11 cellular contexts compared by ENCODE assay signal in genomic region chr14:25431211-25432076, GRCh38.
DNase-seq lines count a peak whose midpoint lies in the region; ATAC-seq and TF ChIP-seq lines count a peak whose summit lies in the region.
"Had no signal": no experiment of that assay in that cellular context is flagged by ENCODE, and none has a peak within 500 bp of the region (broad histone marks: within the 10 kb centered on the region; RNA-seq: fewer than 3 reads in every experiment).

No MANE protein-coding gene starts in this region.

- DNase-seq in stimulated activated CD4-positive, alpha-beta T cell treated with anti-CD3 and anti-CD28 coated beads, Interleukin-15, amount 100 ng/mL, for 24 hours = peak; percentile 10
- DNase-seq in stimulated activated CD4-positive, alpha-beta T cell treated with anti-CD3 and anti-CD28 coated beads, Interleukin-1b, Interleukin-23, amount 100 ng/mL, for 48 hours = no peak
- DNase-seq in NT2/D1 (ENCODE audit: low read depth, low spot score) (peak; percentile 40), fibroblast of villous mesenchyme (ENCODE audit: low read depth) (peak; percentile 1), brain microvascular endothelial cell (no peak), Right ventricle myocardium inferior (ENCODE audit: missing footprints) (no peak)
- no peak for DNase-seq in naive thymus-derived CD4-positive, alpha-beta T cell
- DNase-seq: activated effector memory CD4-positive, alpha-beta T cell treated with anti-CD3 and anti-CD28 coated beads, Interleukin-2, amount 50 U/mL, for 16 hours; naive B cell; Right ventricle myocardium superior had no signal

- intact Hi-C loops in naive thymus-derived CD4-positive, alpha-beta T cell (cut with micrococcal nuclease) = no loop called here
- intact Hi-C loops in Right ventricle myocardium inferior (cut with DNase I) = no loop called here

- in situ Hi-C loops in brain microvascular endothelial cell (cut with HindIII; ENCODE audit: low pct_ligation_motif_present, low sequenced_read_pairs) = no loop called here

- H3K9ac ChIP-seq in NT2/D1 (ENCODE audit: insufficient read length, low read depth) = no peak overlapping the region

- TF ChIP-seq CTCF in fibroblast of villous mesenchyme (IDR thresholded peaks at IDR 0.05; ENCODE audit: insufficient read depth, low read depth, low read length) (no peak), brain microvascular endothelial cell (IDR thresholded peaks at IDR 0.05; ENCODE audit: low read depth, low read length, missing control alignments) (no peak)

- no peak overlapping the region for H3K27ac ChIP-seq in naive thymus-derived CD4-positive, alpha-beta T cell (ENCODE audit: low read depth, low read length)
- no peak overlapping the region for H3K27ac ChIP-seq in brain microvascular endothelial cell

- no peak for ATAC-seq in naive thymus-derived CD4-positive, alpha-beta T cell
- ATAC-seq in GM21786 (IDR thresholded peaks at IDR 0.05; ENCODE audit: unreplicated experiment) (no peak), Right ventricle myocardium inferior (no peak)

- CTCF ChIA-PET in naive thymus-derived CD4-positive, alpha-beta T cell (lab: Charles Lee) = no interaction called here

- H3K4me1 Mint-ChIP-seq in naive thymus-derived CD4-positive, alpha-beta T cell = no peaks in the 10 kb centered on the region
- H3K4me1 Mint-ChIP-seq: naive B cell had no signal

- no peak overlapping the region for H3K4me3 Mint-ChIP-seq in naive thymus-derived CD4-positive, alpha-beta T cell
- H3K4me3 Mint-ChIP-seq: naive B cell had no signal

- H3K27me3 Mint-ChIP-seq in naive thymus-derived CD4-positive, alpha-beta T cell = no peaks in the 10 kb centered on the region
- H3K27me3 Mint-ChIP-seq: naive B cell had no signal

- H3K36me3 ChIP-seq in NT2/D1 (ENCODE audit: insufficient read depth, insufficient read length, low read length) = no peaks in the 10 kb centered on the region
- H3K36me3 ChIP-seq in naive thymus-derived CD4-positive, alpha-beta T cell (ENCODE audit: control insufficient read depth in 2 of 3, insufficient read depth in 3 of 3, low read length in 3 of 3) = no peaks in the 10 kb centered on the region
- H3K36me3 ChIP-seq in brain microvascular endothelial cell (replicated peaks) = no peaks in the 10 kb centered on the region

- POLR2A ChIA-PET in naive thymus-derived CD4-positive, alpha-beta T cell (lab: Charles Lee) = no interaction called here

- H3K4me1 ChIP-seq in NT2/D1 (ENCODE audit: insufficient read depth, insufficient read length) = no peaks in the 10 kb centered on the region
- no peaks in the 10 kb centered on the region for H3K4me1 ChIP-seq in naive thymus-derived CD4-positive, alpha-beta T cell (ENCODE audit: control insufficient read depth in 2 of 2, insufficient read depth in 2 of 2, low read length in 2 of 2)

- H3K27me3 ChIP-seq in NT2/D1 (ENCODE audit: insufficient read depth, insufficient read length) = no peaks in the 10 kb centered on the region
- H3K27me3 ChIP-seq in naive thymus-derived CD4-positive, alpha-beta T cell (ENCODE audit: control insufficient read depth in 2 of 2, insufficient read depth in 2 of 2, low read length in 2 of 2) = no peaks in the 10 kb centered on the region
- H3K27me3 ChIP-seq in brain microvascular endothelial cell (replicated peaks) = no peaks in the 10 kb centered on the region

- no peak overlapping the region for H3K27ac Mint-ChIP-seq in naive thymus-derived CD4-positive, alpha-beta T cell
- H3K27ac Mint-ChIP-seq: naive B cell had no signal

- H3K9me3 Mint-ChIP-seq in naive thymus-derived CD4-positive, alpha-beta T cell = peaks cover 0 to 38% (median 9%) of the 10 kb centered on the region in 11 donors

- no peaks in the 10 kb centered on the region for H3K9me3 ChIP-seq in NT2/D1 (ENCODE audit: insufficient read depth, low read length)
- H3K9me3 ChIP-seq in naive thymus-derived CD4-positive, alpha-beta T cell (ENCODE audit: control insufficient read depth in 2 of 3, low read length in 3 of 3) = no peaks in the 10 kb centered on the region

- peaks cover 0 to 4% (median 0%) of the 10 kb centered on the region in 5 donors for H3K36me3 Mint-ChIP-seq in naive thymus-derived CD4-positive, alpha-beta T cell
- H3K36me3 Mint-ChIP-seq: naive B cell had no signal

- no peak overlapping the region for H3K4me3 ChIP-seq in NT2/D1 (ENCODE audit: insufficient read length, low read depth)
- no peak overlapping the region for H3K4me3 ChIP-seq in fibroblast of villous mesenchyme (ENCODE audit: low read depth, low read length)
- H3K4me3 ChIP-seq in naive thymus-derived CD4-positive, alpha-beta T cell (ENCODE audit: low read length) = no peak overlapping the region
- no peak overlapping the region for H3K4me3 ChIP-seq in brain microvascular endothelial cell (ENCODE audit: low read depth, low read length)

Comparison
In these comparisons a context has a peak if more than half of its experiments do, and no peak if none do; other contexts are left out.
1. DNase-seq: peak in stimulated activated CD4-positive, alpha-beta T cell treated with anti-CD3 and anti-CD28 coated beads, Interleukin-15, amount 100 ng/mL, for 24 hours (single experiment), NT2/D1 (single experiment) and fibroblast of villous mesenchyme (single experiment); none in stimulated activated CD4-positive, alpha-beta T cell treated with anti-CD3 and anti-CD28 coated beads, Interleukin-1b, Interleukin-23, amount 100 ng/mL, for 48 hours (single experiment), naive thymus-derived CD4-positive, alpha-beta T cell (0 of 9), brain microvascular endothelial cell (single experiment) and Right ventricle myocardium inferior (single experiment).